1 cellular context compared by ENCODE assay signal in genomic region chr10:89699581-89700064, GRCh38.
TF ChIP-seq lines count a peak whose summit lies in the region.

No MANE protein-coding gene starts in this region.

TF ChIP-seq in HepG2, 621 proteins besides CTCF, POLR2A, EP300 and RAD21 (continued from another document and continues in another):
- TF ChIP-seq ZNF280D (CRISPR knock-in tag; IDR thresholded peaks at IDR 0.05): peak; percentile 84; the same call in 1 of the 2 replicates
- no peak for TF ChIP-seq IRF9 (CRISPR knock-in tag; IDR thresholded peaks at IDR 0.05; ENCODE audit: borderline replicate concordance)
- TF ChIP-seq MIER3 (CRISPR knock-in tag; IDR thresholded peaks at IDR 0.05; ENCODE audit: borderline replicate concordance): peak; percentile 74; the same call in 1 of the 2 replicates
- 0 out of 2 replicates have a peak, but pooled peaks have one; percentile 66 for TF ChIP-seq ZNF615 (CRISPR knock-in tag; IDR thresholded peaks at IDR 0.05; ENCODE audit: borderline replicate concordance)
- TF ChIP-seq ZSCAN22 (CRISPR knock-in tag; IDR thresholded peaks at IDR 0.05): no peak
- no peak for TF ChIP-seq RFX5 (IDR thresholded peaks at IDR 0.05; ENCODE audit: low read depth, low read length)
- no peak for TF ChIP-seq ZNF136 (CRISPR knock-in tag; IDR thresholded peaks at IDR 0.05; ENCODE audit: low read depth)
- no peak for TF ChIP-seq ZBTB46 (CRISPR knock-in tag; IDR thresholded peaks at IDR 0.05; ENCODE audit: borderline replicate concordance)
- no peak for TF ChIP-seq ZNF383 (CRISPR knock-in tag; IDR thresholded peaks at IDR 0.05; ENCODE audit: borderline replicate concordance)
- peak in 1 of 2 experiments; percentile 93; a peak in 2 of 4 replicates for TF ChIP-seq ATF4 (CRISPR knock-in tag; IDR thresholded peaks at IDR 0.05)
- peak; percentile 65; the same call in 1 of the 3 replicates for TF ChIP-seq MXI1 (IDR thresholded peaks at IDR 0.05; ENCODE audit: borderline replicate concordance, low read depth, low read length)
- TF ChIP-seq IRF2 (CRISPR knock-in tag; IDR thresholded peaks at IDR 0.05): peak; percentile 72
- no peak for TF ChIP-seq MBNL3 (CRISPR knock-in tag; conservative IDR thresholded peaks at IDR 0.05)
- TF ChIP-seq TIGD3 (CRISPR knock-in tag; IDR thresholded peaks at IDR 0.05; ENCODE audit: borderline replicate concordance): no peak
- peak; percentile 53; the same call in 1 of the 2 replicates for TF ChIP-seq ERF (CRISPR knock-in tag; IDR thresholded peaks at IDR 0.05)
- TF ChIP-seq PATZ1 (CRISPR knock-in tag; IDR thresholded peaks at IDR 0.05): peak; percentile 53
- no peak for TF ChIP-seq HHEX (CRISPR knock-in tag; IDR thresholded peaks at IDR 0.05)
- no peak for TF ChIP-seq CREB3 (CRISPR knock-in tag; IDR thresholded peaks at IDR 0.05)
- TF ChIP-seq ZNF460 (CRISPR knock-in tag; IDR thresholded peaks at IDR 0.05; ENCODE audit: borderline replicate concordance): no peak
- no peak for TF ChIP-seq JDP2 (CRISPR knock-in tag; IDR thresholded peaks at IDR 0.05; ENCODE audit: borderline replicate concordance)
- 0 out of 2 replicates have a peak, but pooled peaks have one; percentile 56 for TF ChIP-seq HNF1A (IDR thresholded peaks at IDR 0.05; ENCODE audit: low read depth)
- TF ChIP-seq HNF1A (CRISPR knock-in tag; IDR thresholded peaks at IDR 0.05; ENCODE audit: borderline replicate concordance): peak; percentile 86; the same call in 1 of the 2 replicates
- no peak; the same call in none of the 2 replicates for TF ChIP-seq ELF3 (CRISPR knock-in tag; IDR thresholded peaks at IDR 0.05)
- no peak for TF ChIP-seq DNMT1 (CRISPR knock-in tag; IDR thresholded peaks at IDR 0.05)
- TF ChIP-seq SALL1 (CRISPR knock-in tag; IDR thresholded peaks at IDR 0.05): peak; percentile 89
- TF ChIP-seq RXRA (CRISPR knock-in tag; IDR thresholded peaks at IDR 0.05): no peak; the same call in 1 of the 2 replicates
- TF ChIP-seq ZNF557 (CRISPR knock-in tag; IDR thresholded peaks at IDR 0.05): no peak
- TF ChIP-seq ZNF556 (CRISPR knock-in tag; IDR thresholded peaks at IDR 0.05; ENCODE audit: borderline replicate concordance): no peak
- no peak for TF ChIP-seq TEF (CRISPR knock-in tag; IDR thresholded peaks at IDR 0.05)
- TF ChIP-seq HBP1 (CRISPR knock-in tag; IDR thresholded peaks at IDR 0.05; ENCODE audit: low read depth): peak; percentile 85; the same call in 1 of the 2 replicates
- TF ChIP-seq TBL1XR1 (IDR thresholded peaks at IDR 0.05; ENCODE audit: borderline replicate concordance, low read length, partially characterized antibody): no peak
- no peak for TF ChIP-seq POLR2AphosphoS2 (IDR thresholded peaks at IDR 0.05; ENCODE audit: low read depth, low read length)
- peak; percentile 36; the same call in 1 of the 2 replicates for TF ChIP-seq ZNF205 (CRISPR knock-in tag; IDR thresholded peaks at IDR 0.05)
- TF ChIP-seq MED13 (CRISPR knock-in tag; IDR thresholded peaks at IDR 0.05): no peak
- no peak for TF ChIP-seq MTA3 (CRISPR knock-in tag; IDR thresholded peaks at IDR 0.05)
- no peak; the same call in 1 of the 2 replicates for TF ChIP-seq ZBTB43 (CRISPR knock-in tag; conservative IDR thresholded peaks at IDR 0.05)
- no peak for TF ChIP-seq TBX3 (IDR thresholded peaks at IDR 0.05; ENCODE audit: borderline replicate concordance)
- TF ChIP-seq ZSCAN25 (CRISPR knock-in tag; IDR thresholded peaks at IDR 0.05): no peak
- no peak for TF ChIP-seq HDAC6 (IDR thresholded peaks at IDR 0.05; ENCODE audit: low read depth, low read length)
- no peak for TF ChIP-seq PAWR (CRISPR knock-in tag; IDR thresholded peaks at IDR 0.05; ENCODE audit: borderline replicate concordance)
